ENCODE assay signal across 1 cellular context in the genomic region with DNA sequence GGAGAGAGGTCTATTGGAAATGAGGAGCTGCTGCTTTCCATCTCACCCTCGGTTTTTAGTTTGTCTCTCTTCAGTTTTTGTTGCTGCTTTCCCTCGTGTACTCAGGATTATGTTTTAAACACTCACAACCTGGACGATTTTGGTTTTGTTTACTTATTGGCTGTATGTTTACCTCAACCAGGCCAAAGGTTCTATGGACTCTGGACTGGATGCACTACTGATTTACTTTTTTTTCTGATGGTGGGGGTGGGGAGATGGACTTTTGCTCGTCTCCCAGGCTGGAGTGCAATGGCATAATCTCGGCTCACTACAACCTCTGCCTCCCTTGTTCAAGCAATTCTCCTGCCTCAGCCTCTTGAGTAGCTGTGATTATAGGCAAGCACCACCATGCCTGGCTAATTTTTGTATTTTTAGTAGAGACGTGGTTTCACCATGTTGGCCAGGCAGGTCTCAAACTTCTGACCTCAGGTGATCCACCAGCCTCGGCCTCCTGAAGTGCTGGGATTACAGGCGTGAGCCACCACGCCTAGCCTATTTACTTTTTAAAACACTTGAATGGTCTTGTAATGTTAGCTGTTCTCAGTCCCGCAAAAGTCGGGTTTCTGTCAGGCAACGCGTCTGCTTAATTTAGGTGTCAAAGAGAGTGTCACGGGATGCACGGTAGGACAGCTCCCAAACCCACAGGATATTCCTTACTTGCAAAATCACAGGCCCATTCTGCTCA.
TF ChIP-seq lines count a peak whose summit lies in the region.

No MANE protein-coding gene starts in this region.

TF ChIP-seq in HepG2, 621 proteins besides CTCF, POLR2A, EP300 and RAD21 (continued from another document and continues in another):
- TF ChIP-seq, protein P1, sequence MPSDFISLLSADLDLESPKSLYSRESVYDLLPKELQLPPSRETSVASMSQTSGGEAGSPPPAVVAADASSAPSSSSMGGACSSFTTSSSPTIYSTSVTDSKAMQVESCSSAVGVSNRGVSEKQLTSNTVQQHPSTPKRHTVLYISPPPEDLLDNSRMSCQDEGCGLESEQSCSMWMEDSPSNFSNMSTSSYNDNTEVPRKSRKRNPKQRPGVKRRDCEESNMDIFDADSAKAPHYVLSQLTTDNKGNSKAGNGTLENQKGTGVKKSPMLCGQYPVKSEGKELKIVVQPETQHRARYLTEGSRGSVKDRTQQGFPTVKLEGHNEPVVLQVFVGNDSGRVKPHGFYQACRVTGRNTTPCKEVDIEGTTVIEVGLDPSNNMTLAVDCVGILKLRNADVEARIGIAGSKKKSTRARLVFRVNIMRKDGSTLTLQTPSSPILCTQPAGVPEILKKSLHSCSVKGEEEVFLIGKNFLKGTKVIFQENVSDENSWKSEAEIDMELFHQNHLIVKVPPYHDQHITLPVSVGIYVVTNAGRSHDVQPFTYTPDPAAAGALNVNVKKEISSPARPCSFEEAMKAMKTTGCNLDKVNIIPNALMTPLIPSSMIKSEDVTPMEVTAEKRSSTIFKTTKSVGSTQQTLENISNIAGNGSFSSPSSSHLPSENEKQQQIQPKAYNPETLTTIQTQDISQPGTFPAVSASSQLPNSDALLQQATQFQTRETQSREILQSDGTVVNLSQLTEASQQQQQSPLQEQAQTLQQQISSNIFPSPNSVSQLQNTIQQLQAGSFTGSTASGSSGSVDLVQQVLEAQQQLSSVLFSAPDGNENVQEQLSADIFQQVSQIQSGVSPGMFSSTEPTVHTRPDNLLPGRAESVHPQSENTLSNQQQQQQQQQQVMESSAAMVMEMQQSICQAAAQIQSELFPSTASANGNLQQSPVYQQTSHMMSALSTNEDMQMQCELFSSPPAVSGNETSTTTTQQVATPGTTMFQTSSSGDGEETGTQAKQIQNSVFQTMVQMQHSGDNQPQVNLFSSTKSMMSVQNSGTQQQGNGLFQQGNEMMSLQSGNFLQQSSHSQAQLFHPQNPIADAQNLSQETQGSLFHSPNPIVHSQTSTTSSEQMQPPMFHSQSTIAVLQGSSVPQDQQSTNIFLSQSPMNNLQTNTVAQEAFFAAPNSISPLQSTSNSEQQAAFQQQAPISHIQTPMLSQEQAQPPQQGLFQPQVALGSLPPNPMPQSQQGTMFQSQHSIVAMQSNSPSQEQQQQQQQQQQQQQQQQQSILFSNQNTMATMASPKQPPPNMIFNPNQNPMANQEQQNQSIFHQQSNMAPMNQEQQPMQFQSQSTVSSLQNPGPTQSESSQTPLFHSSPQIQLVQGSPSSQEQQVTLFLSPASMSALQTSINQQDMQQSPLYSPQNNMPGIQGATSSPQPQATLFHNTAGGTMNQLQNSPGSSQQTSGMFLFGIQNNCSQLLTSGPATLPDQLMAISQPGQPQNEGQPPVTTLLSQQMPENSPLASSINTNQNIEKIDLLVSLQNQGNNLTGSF (CRISPR knock-in tag; IDR thresholded peaks at IDR 0.05) = no peak
- TF ChIP-seq, protein P2, sequence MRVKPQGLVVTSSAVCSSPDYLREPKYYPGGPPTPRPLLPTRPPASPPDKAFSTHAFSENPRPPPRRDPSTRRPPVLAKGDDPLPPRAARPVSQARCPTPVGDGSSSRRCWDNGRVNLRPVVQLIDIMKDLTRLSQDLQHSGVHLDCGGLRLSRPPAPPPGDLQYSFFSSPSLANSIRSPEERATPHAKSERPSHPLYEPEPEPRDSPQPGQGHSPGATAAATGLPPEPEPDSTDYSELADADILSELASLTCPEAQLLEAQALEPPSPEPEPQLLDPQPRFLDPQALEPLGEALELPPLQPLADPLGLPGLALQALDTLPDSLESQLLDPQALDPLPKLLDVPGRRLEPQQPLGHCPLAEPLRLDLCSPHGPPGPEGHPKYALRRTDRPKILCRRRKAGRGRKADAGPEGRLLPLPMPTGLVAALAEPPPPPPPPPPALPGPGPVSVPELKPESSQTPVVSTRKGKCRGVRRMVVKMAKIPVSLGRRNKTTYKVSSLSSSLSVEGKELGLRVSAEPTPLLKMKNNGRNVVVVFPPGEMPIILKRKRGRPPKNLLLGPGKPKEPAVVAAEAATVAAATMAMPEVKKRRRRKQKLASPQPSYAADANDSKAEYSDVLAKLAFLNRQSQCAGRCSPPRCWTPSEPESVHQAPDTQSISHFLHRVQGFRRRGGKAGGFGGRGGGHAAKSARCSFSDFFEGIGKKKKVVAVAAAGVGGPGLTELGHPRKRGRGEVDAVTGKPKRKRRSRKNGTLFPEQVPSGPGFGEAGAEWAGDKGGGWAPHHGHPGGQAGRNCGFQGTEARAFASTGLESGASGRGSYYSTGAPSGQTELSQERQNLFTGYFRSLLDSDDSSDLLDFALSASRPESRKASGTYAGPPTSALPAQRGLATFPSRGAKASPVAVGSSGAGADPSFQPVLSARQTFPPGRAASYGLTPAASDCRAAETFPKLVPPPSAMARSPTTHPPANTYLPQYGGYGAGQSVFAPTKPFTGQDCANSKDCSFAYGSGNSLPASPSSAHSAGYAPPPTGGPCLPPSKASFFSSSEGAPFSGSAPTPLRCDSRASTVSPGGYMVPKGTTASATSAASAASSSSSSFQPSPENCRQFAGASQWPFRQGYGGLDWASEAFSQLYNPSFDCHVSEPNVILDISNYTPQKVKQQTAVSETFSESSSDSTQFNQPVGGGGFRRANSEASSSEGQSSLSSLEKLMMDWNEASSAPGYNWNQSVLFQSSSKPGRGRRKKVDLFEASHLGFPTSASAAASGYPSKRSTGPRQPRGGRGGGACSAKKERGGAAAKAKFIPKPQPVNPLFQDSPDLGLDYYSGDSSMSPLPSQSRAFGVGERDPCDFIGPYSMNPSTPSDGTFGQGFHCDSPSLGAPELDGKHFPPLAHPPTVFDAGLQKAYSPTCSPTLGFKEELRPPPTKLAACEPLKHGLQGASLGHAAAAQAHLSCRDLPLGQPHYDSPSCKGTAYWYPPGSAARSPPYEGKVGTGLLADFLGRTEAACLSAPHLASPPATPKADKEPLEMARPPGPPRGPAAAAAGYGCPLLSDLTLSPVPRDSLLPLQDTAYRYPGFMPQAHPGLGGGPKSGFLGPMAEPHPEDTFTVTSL (CRISPR knock-in tag; IDR thresholded peaks at IDR 0.05; ENCODE audit: borderline replicate concordance) = peak; percentile 99
- no peak for TF ChIP-seq HIVEP1 (CRISPR knock-in tag; IDR thresholded peaks at IDR 0.05)
- TF ChIP-seq, protein P3, sequence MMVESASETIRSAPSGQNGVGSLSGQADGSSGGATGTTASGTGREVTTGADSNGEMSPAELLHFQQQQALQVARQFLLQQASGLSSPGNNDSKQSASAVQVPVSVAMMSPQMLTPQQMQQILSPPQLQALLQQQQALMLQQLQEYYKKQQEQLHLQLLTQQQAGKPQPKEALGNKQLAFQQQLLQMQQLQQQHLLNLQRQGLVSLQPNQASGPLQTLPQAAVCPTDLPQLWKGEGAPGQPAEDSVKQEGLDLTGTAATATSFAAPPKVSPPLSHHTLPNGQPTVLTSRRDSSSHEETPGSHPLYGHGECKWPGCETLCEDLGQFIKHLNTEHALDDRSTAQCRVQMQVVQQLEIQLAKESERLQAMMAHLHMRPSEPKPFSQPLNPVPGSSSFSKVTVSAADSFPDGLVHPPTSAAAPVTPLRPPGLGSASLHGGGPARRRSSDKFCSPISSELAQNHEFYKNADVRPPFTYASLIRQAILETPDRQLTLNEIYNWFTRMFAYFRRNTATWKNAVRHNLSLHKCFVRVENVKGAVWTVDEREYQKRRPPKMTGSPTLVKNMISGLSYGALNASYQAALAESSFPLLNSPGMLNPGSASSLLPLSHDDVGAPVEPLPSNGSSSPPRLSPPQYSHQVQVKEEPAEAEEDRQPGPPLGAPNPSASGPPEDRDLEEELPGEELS (CRISPR knock-in tag; IDR thresholded peaks at IDR 0.05) = peak; percentile 97
- no peak for TF ChIP-seq AGO2 (optimal IDR thresholded peaks at IDR 0.05; ENCODE audit: low read depth, low read length)
- peak; percentile 73; the same call in 1 of the 2 replicates for TF ChIP-seq ZNF331 (CRISPR knock-in tag; IDR thresholded peaks at IDR 0.05)
- TF ChIP-seq KDM1A (CRISPR knock-in tag; IDR thresholded peaks at IDR 0.05) = peak; percentile 43; the same call in 1 of the 2 replicates
- peak; percentile 82 for TF ChIP-seq ZMYM3 (CRISPR knock-in tag; IDR thresholded peaks at IDR 0.05)
- TF ChIP-seq CREB1 (IDR thresholded peaks at IDR 0.05) = no peak
- TF ChIP-seq CREB1 (CRISPR knock-in tag; IDR thresholded peaks at IDR 0.05) = peak; percentile 73
- peak; percentile 89 for TF ChIP-seq ZNF264 (CRISPR knock-in tag; IDR thresholded peaks at IDR 0.05)
- peak; percentile 76; the same call in 1 of the 2 replicates for TF ChIP-seq ZNF772 (CRISPR knock-in tag; IDR thresholded peaks at IDR 0.05)
- TF ChIP-seq, protein P4, sequence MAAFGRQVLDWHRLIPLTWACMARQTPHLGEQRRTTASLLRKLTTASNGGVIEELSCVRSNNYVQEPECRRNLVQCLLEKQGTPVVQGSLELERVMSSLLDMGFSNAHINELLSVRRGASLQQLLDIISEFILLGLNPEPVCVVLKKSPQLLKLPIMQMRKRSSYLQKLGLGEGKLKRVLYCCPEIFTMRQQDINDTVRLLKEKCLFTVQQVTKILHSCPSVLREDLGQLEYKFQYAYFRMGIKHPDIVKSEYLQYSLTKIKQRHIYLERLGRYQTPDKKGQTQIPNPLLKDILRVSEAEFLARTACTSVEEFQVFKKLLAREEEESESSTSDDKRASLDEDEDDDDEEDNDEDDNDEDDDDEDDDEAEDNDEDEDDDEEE (CRISPR knock-in tag; IDR thresholded peaks at IDR 0.05) = no peak
- 0 out of 2 replicates have a peak, but pooled peaks have one; percentile 19 for TF ChIP-seq SOX13 (IDR thresholded peaks at IDR 0.05)
- TF ChIP-seq SOX13 (CRISPR knock-in tag; conservative IDR thresholded peaks at IDR 0.05 in 1 of 2, IDR thresholded peaks at IDR 0.05 in 1 of 2) = peak in 1 of 2 experiments; percentile 71; a peak in 2 of 4 replicates
- no peak for TF ChIP-seq ZSCAN12 (CRISPR knock-in tag; IDR thresholded peaks at IDR 0.05)
- TF ChIP-seq NR2F6 (IDR thresholded peaks at IDR 0.05) = peak; percentile 82
- peak; percentile 66; the same call in 1 of the 2 replicates for TF ChIP-seq NR2F6 (CRISPR knock-in tag; IDR thresholded peaks at IDR 0.05)
- peak; percentile 97 for TF ChIP-seq ZNF317 (CRISPR knock-in tag; IDR thresholded peaks at IDR 0.05)
- no peak for TF ChIP-seq ZNF333 (CRISPR knock-in tag; IDR thresholded peaks at IDR 0.05; ENCODE audit: borderline replicate concordance)
- peak; percentile 42; the same call in 1 of the 2 replicates for TF ChIP-seq KMT2B (CRISPR knock-in tag; IDR thresholded peaks at IDR 0.05)
- TF ChIP-seq ZNF703 (CRISPR knock-in tag; IDR thresholded peaks at IDR 0.05; ENCODE audit: borderline replicate concordance) = peak; percentile 62; the same call in 1 of the 2 replicates
- no peak for TF ChIP-seq XRCC5 (optimal IDR thresholded peaks at IDR 0.05; ENCODE audit: low read length)
- TF ChIP-seq WIZ (CRISPR knock-in tag; IDR thresholded peaks at IDR 0.05) = peak; percentile 96
- TF ChIP-seq ZSCAN21 (CRISPR knock-in tag; IDR thresholded peaks at IDR 0.05; ENCODE audit: borderline replicate concordance) = 0 out of 2 replicates have a peak, but pooled peaks have one; percentile 33
- TF ChIP-seq, protein P5, sequence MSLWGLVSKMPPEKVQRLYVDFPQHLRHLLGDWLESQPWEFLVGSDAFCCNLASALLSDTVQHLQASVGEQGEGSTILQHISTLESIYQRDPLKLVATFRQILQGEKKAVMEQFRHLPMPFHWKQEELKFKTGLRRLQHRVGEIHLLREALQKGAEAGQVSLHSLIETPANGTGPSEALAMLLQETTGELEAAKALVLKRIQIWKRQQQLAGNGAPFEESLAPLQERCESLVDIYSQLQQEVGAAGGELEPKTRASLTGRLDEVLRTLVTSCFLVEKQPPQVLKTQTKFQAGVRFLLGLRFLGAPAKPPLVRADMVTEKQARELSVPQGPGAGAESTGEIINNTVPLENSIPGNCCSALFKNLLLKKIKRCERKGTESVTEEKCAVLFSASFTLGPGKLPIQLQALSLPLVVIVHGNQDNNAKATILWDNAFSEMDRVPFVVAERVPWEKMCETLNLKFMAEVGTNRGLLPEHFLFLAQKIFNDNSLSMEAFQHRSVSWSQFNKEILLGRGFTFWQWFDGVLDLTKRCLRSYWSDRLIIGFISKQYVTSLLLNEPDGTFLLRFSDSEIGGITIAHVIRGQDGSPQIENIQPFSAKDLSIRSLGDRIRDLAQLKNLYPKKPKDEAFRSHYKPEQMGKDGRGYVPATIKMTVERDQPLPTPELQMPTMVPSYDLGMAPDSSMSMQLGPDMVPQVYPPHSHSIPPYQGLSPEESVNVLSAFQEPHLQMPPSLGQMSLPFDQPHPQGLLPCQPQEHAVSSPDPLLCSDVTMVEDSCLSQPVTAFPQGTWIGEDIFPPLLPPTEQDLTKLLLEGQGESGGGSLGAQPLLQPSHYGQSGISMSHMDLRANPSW (CRISPR knock-in tag; IDR thresholded peaks at IDR 0.05; ENCODE audit: borderline replicate concordance) = peak; percentile 36; the same call in 1 of the 2 replicates
- TF ChIP-seq ZNF549 (CRISPR knock-in tag; IDR thresholded peaks at IDR 0.05) = no peak
- TF ChIP-seq RBFOX2 (IDR thresholded peaks at IDR 0.05; ENCODE audit: low read depth, low read length) = no peak
- TF ChIP-seq, protein P6, sequence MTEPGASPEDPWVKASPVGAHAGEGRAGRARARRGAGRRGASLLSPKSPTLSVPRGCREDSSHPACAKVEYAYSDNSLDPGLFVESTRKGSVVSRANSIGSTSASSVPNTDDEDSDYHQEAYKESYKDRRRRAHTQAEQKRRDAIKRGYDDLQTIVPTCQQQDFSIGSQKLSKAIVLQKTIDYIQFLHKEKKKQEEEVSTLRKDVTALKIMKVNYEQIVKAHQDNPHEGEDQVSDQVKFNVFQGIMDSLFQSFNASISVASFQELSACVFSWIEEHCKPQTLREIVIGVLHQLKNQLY (CRISPR knock-in tag; IDR thresholded peaks at IDR 0.05) = 0 out of 2 replicates have a peak, but pooled peaks have one; percentile 48
